Comparison of ENCODE assay signal across 8 cellular contexts in the genomic region with DNA sequence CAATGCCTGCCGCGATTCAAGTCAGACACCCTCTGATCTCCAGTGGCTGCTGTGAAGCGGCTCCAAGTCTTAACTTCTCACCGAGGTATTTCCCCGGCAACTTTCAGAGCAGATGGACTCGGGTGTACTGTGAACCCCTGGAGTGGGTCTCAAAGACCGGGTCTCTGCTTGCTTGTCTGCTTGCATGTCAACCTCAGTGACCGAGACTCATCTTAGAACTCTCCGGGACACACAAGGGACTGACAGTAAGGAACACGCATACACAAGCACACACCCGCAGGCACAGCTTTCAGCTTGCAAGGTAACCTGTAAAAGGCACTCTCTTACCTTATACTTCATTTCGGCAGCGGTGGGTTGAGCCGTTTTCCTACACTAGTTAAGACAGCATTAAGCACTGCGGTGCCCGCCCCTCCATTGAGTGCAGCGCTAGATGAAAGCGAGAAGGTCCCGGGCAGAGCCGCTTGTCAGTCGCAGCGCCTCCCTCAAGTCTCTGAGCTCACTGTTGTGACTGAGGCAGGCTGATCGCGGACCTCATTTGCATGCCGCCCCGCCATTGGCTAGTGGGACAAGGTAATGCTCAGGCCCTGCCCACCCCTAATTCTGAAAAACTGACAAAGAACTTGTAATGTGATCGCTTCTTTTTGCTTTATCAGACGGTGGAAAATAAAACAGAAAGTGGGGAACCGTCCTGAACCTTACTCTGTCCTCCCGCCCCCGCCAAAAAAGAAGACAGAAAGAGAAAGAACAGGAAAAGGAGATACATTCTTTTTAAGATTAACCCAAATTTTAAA. TPM values are rescaled to one million over a fixed set of nuclear protein-coding genes. Genes with fewer than 3 reads are reported as not detected.
A peak's percentile ranks its signal among the peaks of the same experiment; 100 is the strongest.
DNase-seq lines count a peak whose midpoint lies in the region; ATAC-seq and TF ChIP-seq lines count a peak whose summit lies in the region.

A gene with protein sequence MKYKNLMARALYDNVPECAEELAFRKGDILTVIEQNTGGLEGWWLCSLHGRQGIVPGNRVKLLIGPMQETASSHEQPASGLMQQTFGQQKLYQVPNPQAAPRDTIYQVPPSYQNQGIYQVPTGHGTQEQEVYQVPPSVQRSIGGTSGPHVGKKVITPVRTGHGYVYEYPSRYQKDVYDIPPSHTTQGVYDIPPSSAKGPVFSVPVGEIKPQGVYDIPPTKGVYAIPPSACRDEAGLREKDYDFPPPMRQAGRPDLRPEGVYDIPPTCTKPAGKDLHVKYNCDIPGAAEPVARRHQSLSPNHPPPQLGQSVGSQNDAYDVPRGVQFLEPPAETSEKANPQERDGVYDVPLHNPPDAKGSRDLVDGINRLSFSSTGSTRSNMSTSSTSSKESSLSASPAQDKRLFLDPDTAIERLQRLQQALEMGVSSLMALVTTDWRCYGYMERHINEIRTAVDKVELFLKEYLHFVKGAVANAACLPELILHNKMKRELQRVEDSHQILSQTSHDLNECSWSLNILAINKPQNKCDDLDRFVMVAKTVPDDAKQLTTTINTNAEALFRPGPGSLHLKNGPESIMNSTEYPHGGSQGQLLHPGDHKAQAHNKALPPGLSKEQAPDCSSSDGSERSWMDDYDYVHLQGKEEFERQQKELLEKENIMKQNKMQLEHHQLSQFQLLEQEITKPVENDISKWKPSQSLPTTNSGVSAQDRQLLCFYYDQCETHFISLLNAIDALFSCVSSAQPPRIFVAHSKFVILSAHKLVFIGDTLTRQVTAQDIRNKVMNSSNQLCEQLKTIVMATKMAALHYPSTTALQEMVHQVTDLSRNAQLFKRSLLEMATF (minus strand): TSS at position 492 of the 791 bp plus-strand sequence. CDS start 153 bp downstream, at position 339.

- no peaks in the 10 kb centered on the region for H3K9me3 Mint-ChIP-seq in activated T-cell treated with anti-CD3 and anti-CD28 coated beads, Interleukin-2, amount 50 U/mL, for 4 hours

- no peak for TF ChIP-seq CTCF in Panc1 (IDR thresholded peaks at IDR 0.05)

- peak within 1 kb of the TSS; percentile 54 to 63 for H3K4me3 ChIP-seq in Panc1 (ENCODE audit: low read depth in 2 of 2, low read length in 2 of 2)
- peak within 1 kb of the TSS; percentile 34 to 86 for H3K4me3 ChIP-seq in muscle layer of colon (ENCODE audit: low read depth in 1 of 2, low read length in 2 of 2)

- intact Hi-C loops in Panc1 (cut with micrococcal nuclease; ENCODE audit: unreplicated experiment): no loop called here

- peaks cover 6% of the 10 kb centered on the region for H3K36me3 Mint-ChIP-seq in activated T-cell treated with anti-CD3 and anti-CD28 coated beads, Interleukin-2, amount 50 U/mL, for 4 hours (ENCODE audit: insufficient read depth)

- peaks cover 69% of the 10 kb centered on the region for H3K4me1 Mint-ChIP-seq in activated T-cell treated with anti-CD3 and anti-CD28 coated beads, Interleukin-2, amount 50 U/mL, for 4 hours (ENCODE audit: low read depth)

- H3K27me3 Mint-ChIP-seq in activated T-cell treated with anti-CD3 and anti-CD28 coated beads, Interleukin-2, amount 50 U/mL, for 4 hours (ENCODE audit: low read depth): no peaks in the 10 kb centered on the region

- DNase-seq in DMS53 (lab: John Stamatoyannopoulos, UW) (peak; percentile 97), KG1 (lab: John Stamatoyannopoulos, UW) (peak; percentile 22), Panc1 (ENCODE audit: low read depth, low spot score) (peak; percentile 28)
- DNase-seq in activated T-cell treated with anti-CD3 and anti-CD28 coated beads, Interleukin-2, amount 50 U/mL, for 4 hours: peak; percentile 91
- DNase-seq in stimulated activated CD8-positive, alpha-beta memory T cell treated with anti-CD3 and anti-CD28 coated beads, Interleukin-7, amount 100 ng/mL, for 24 hours (ENCODE audit: low read depth): peak; percentile 87

- in situ Hi-C loops in Panc1 (cut with HindIII; ENCODE audit: low pct_unique_long_range_greater_than_20kb, low sequenced_read_pairs): no loop called here

- H3K27ac ChIP-seq in Panc1 (ENCODE audit: low read length): no peak within 1 kb of the TSS; the same call in 1 of the 2 replicates
- H3K27ac ChIP-seq in muscle layer of colon (ENCODE audit: low read depth, low read length): peak within 1 kb of the TSS; percentile 83

- CTCF ChIA-PET in Panc1 (lab: Charles Lee): interaction anchor here (0.6 kb wide), 1 partner anchor 90 kb away, joined by 3 read pairs; no protein-coding TSS in a partner anchor

- H3K27me3 ChIP-seq in Panc1 (ENCODE audit: control insufficient read depth, insufficient read depth, low read length) (peaks cover 12% of the 10 kb centered on the region; the same call in 1 of the 2 replicates), muscle layer of colon (ENCODE audit: control insufficient read depth in 1 of 2, insufficient read depth in 2 of 2, low read length in 2 of 2) (no peaks in the 10 kb centered on the region)

- H3K9me3 ChIP-seq in Panc1 (ENCODE audit: control insufficient read depth, insufficient read depth, low read depth, low read length) (no peaks in the 10 kb centered on the region), muscle layer of colon (ENCODE audit: low read length) (no peaks in the 10 kb centered on the region)

- peak within 1 kb of the TSS; percentile 93 for H3K4me3 Mint-ChIP-seq in activated T-cell treated with anti-CD3 and anti-CD28 coated beads, Interleukin-2, amount 50 U/mL, for 4 hours

- H3K9ac ChIP-seq in muscle layer of colon (ENCODE audit: low read length): peak within 1 kb of the TSS; percentile 39

- POLR2A ChIA-PET in Panc1 (lab: Charles Lee): no interaction called here

- peak; percentile 99 for ATAC-seq in GM21723 (IDR thresholded peaks at IDR 0.05; ENCODE audit: unreplicated experiment)
- ATAC-seq in Panc1: peak; percentile 96
- ATAC-seq in activated T-cell treated with anti-CD3 and anti-CD28 coated beads, Interleukin-2, amount 50 U/mL, for 4 hours: peak; percentile 98 to 99
- peak; percentile 98 for ATAC-seq in esophagus mucosa

- no TSS peak for BruUV-seq in Panc1 (replicated peaks; lab: Mats Ljungman, UMichigan)

- H3K4me1 ChIP-seq in Panc1 (ENCODE audit: control insufficient read depth, insufficient read depth, low read length): no peaks in the 10 kb centered on the region
- H3K4me1 ChIP-seq in muscle layer of colon (ENCODE audit: insufficient read depth, low read length): peaks cover 11% of the 10 kb centered on the region

- no peaks in the 10 kb centered on the region for H3K36me3 ChIP-seq in Panc1 (ENCODE audit: control insufficient read depth, insufficient read depth, low read length)
- H3K36me3 ChIP-seq in muscle layer of colon (ENCODE audit: insufficient read depth, low read length): no peaks in the 10 kb centered on the region

RNA-seq across cellular contexts. Expression of the gene that starts here (rescaled TPM):
- total RNA-seq in Panc1 (2021; ENCODE audit: unreplicated experiment) (0.28 TPM), esophagus mucosa (4.1 TPM)
- polyA plus RNA-seq in Panc1 (2012; ENCODE audit: insufficient read length): not detected
- total RNA-seq in activated T-cell treated with anti-CD3 and anti-CD28 coated beads, Interleukin-2, amount 50 U/mL, for 4 hours: 10 to 100 TPM; 19.1 to 31.6 (median 31.5) TPM

Comparison
In these comparisons a context has a peak if more than half of its experiments do, and no peak if none do; other contexts are left out.
1. Peak in DNase-seq, ATAC-seq and H3K4me3 ChIP-seq in Panc1; RNA of the gene not detected or under 1 TPM.
2. DNase-seq: peak in every context shown above with its lines; median percentile 97 in DMS53; 91 in activated T-cell treated with anti-CD3 and anti-CD28 coated beads, Interleukin-2, amount 50 U/mL, for 4 hours; 87 in stimulated activated CD8-positive, alpha-beta memory T cell treated with anti-CD3 and anti-CD28 coated beads, Interleukin-7, amount 100 ng/mL, for 24 hours; 28 in Panc1; 22 in KG1.